ENCODE assay signal across 14 cellular contexts in the genomic region with DNA sequence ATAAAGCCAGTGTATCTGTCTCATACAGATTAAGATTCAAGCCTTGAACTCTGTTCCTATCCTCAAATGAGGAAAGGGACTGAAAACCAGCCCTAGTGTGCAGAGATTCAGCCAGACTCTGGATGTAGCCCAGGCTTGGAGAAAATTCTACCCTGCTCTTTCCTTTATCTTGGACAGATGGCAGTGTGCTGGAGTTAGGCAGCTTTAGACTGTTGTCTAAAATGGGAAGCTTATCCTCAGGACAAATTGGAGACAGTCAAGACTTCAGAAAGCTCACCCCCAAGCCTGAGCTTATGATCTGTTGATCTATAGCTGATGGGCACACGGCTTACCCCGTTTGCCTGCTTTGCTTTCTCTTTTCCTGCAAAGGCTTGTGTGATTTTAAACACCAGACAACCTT.
DNase-seq lines count a peak whose midpoint lies in the region; ATAC-seq, FAIRE-seq and TF ChIP-seq lines count a peak whose summit lies in the region.
"Had no signal": no experiment of that assay in that cellular context is flagged by ENCODE, and none has a peak within 500 bp of the region (broad histone marks: within the 10 kb centered on the region; RNA-seq: fewer than 3 reads in every experiment).

No MANE protein-coding gene starts in this region.

- no peak overlapping the region for H4K8ac ChIP-seq in H1 (ENCODE audit: extremely low read depth, insufficient read depth, low read length)

- H3K9me3 ChIP-seq in H1 (ENCODE audit: insufficient read depth in 2 of 2, low read depth in 1 of 2, low read length in 1 of 2) (no peaks in the 10 kb centered on the region), stomach (no peaks in the 10 kb centered on the region)
- H3K9me3 ChIP-seq: Peyer's patch had no signal

- no peak overlapping the region for H2BK20ac ChIP-seq in H1 (ENCODE audit: low read length)

- H3K14ac ChIP-seq in H1 (ENCODE audit: insufficient read length) = no peak overlapping the region

- H3K4me1 ChIP-seq in GM23338 (ENCODE audit: insufficient read depth) (no peaks in the 10 kb centered on the region), H1 (replicated peaks in 1 of 4; ENCODE audit: control insufficient read depth in 3 of 4, insufficient read depth in 4 of 4, low read length in 3 of 4) (no peaks in the 10 kb centered on the region), stomach (peaks cover 0 to 10% (median 0%) of the 10 kb centered on the region in 4 donors)
- H3K4me1 ChIP-seq: BLaER1 treated with 17β-estradiol and CSF1 and Interleukin-3, amounts not matched to agents 10 nM and 100 nM; Peyer's patch had no signal

- no peaks in the 10 kb centered on the region for H3K4me1 Mint-ChIP-seq in GM23338
- H3K4me1 Mint-ChIP-seq in activated CD4-positive, alpha-beta T cell treated with anti-CD3 and anti-CD28 coated beads, Interleukin-2, amount 10 ng/mL, durations not matched to agents 24 days and 14 days = no peaks in the 10 kb centered on the region

- no peak overlapping the region for H3K4me2 ChIP-seq in GM23338
- no peak overlapping the region for H3K4me2 ChIP-seq in H1 (ENCODE audit: insufficient read depth in 1 of 2, low read depth in 2 of 2, low read length in 2 of 2)
- H3K4me2 ChIP-seq: BLaER1 treated with 17β-estradiol and CSF1 and Interleukin-3, amounts not matched to agents 10 nM and 100 nM had no signal

- no peak for TF ChIP-seq CTCF in GM23338 (conservative IDR thresholded peaks at IDR 0.05; ENCODE audit: low read depth in 2 of 2)
- no peak for TF ChIP-seq CTCF in H1 (IDR thresholded peaks at IDR 0.05; ENCODE audit: control extremely low read depth in 1 of 3, insufficient read depth in 1 of 3, low read depth in 1 of 3, low read length in 3 of 3)
- no peak for TF ChIP-seq CTCF in stomach (IDR thresholded peaks at IDR 0.05)

- H4K20me1 ChIP-seq in GM23338 (replicated peaks; ENCODE audit: insufficient read depth) (no peaks in the 10 kb centered on the region), H1 (replicated peaks in 1 of 2; ENCODE audit: control insufficient read depth in 1 of 2, insufficient read depth in 2 of 2, low read length in 2 of 2) (no peaks in the 10 kb centered on the region)
- H4K20me1 ChIP-seq: BLaER1 treated with 17β-estradiol and CSF1 and Interleukin-3, amounts not matched to agents 10 nM and 100 nM had no signal

- H2AFZ ChIP-seq in GM23338 (peak overlapping the region; percentile 74; the same call in 1 of the 2 replicates), H1 (ENCODE audit: low read length) (peak overlapping the region; percentile 40; the same call in 1 of the 2 replicates)

- H3K27ac ChIP-seq in GM23338 (ENCODE audit: low read depth) (no peak overlapping the region), H1 (ENCODE audit: low read depth, low read length) (no peak overlapping the region), stomach (no peak overlapping the region)
- H3K27ac ChIP-seq: BLaER1 treated with 17β-estradiol and CSF1 and Interleukin-3, amounts not matched to agents 10 nM and 100 nM; Peyer's patch had no signal

- no peak overlapping the region for H3K56ac ChIP-seq in H1 (replicated peaks; ENCODE audit: insufficient read length, low read depth, low read length)

- no peak overlapping the region for H3K27ac Mint-ChIP-seq in GM23338
- H3K27ac Mint-ChIP-seq in activated CD4-positive, alpha-beta T cell treated with anti-CD3 and anti-CD28 coated beads, Interleukin-2, amount 10 ng/mL, durations not matched to agents 24 days and 14 days = no peak overlapping the region

- peaks cover 1% of the 10 kb centered on the region for H3K27me3 Mint-ChIP-seq in GM23338 (ENCODE audit: insufficient read depth, low read depth, poor library complexity)
- H3K27me3 Mint-ChIP-seq in activated CD4-positive, alpha-beta T cell treated with anti-CD3 and anti-CD28 coated beads, Interleukin-2, amount 10 ng/mL, durations not matched to agents 24 days and 14 days = no peaks in the 10 kb centered on the region

- H3K23me2 ChIP-seq in H1 (ENCODE audit: low read depth, low read length) = peaks cover 3% of the 10 kb centered on the region; the same call in 1 of the 2 replicates

- H3F3A ChIP-seq in GM23338 (replicated peaks; ENCODE audit: low read depth) = no peaks in the 10 kb centered on the region

- H3K36me3 ChIP-seq in GM23338 (ENCODE audit: insufficient read depth) (no peaks in the 10 kb centered on the region), H1 (ENCODE audit: control insufficient read depth in 2 of 4, insufficient read depth in 4 of 4, low read length in 3 of 4) (no peaks in the 10 kb centered on the region), stomach (no peaks in the 10 kb centered on the region)
- H3K36me3 ChIP-seq: BLaER1 treated with 17β-estradiol and CSF1 and Interleukin-3, amounts not matched to agents 10 nM and 100 nM; Peyer's patch had no signal

- CTCF ChIA-PET in H1 (lab: Charles Lee; ENCODE audit: partially characterized antibody) = interaction anchor here (1.0 to 1.1 kb wide), 2 partner anchors 15 to 24 kb away, joined by 3 read pairs; no protein-coding TSS in a partner anchor

- no peak for ATAC-seq in GM23338
- no peak for ATAC-seq in HG03354 (IDR thresholded peaks at IDR 0.05; ENCODE audit: poor library complexity, severe bottlenecking, unreplicated experiment)
- ATAC-seq: HCT116 had no signal

- H3K18ac ChIP-seq in H1 (ENCODE audit: extremely low read depth, low read length) = no peak overlapping the region

- H3K27me3 ChIP-seq in GM23338 (ENCODE audit: insufficient read depth) (no peaks in the 10 kb centered on the region), H1 (replicated peaks in 1 of 4; ENCODE audit: control insufficient read depth in 3 of 4, extremely low read depth in 1 of 4, insufficient read depth in 3 of 4, low read length in 3 of 4) (no peaks in the 10 kb centered on the region), stomach (no peaks in the 10 kb centered on the region)
- H3K27me3 ChIP-seq: BLaER1 treated with 17β-estradiol and CSF1 and Interleukin-3, amounts not matched to agents 10 nM and 100 nM; Peyer's patch had no signal

- POLR2A ChIA-PET in H1 (lab: Charles Lee; ENCODE audit: partially characterized antibody) = no interaction called here

- no peak for FAIRE-seq in H1 (lab: Jason Lieb, UNC)

- no peak for DNase-seq in GM23338 (ENCODE audit: low spot score)
- peak; percentile 8 for DNase-seq in RKO (ENCODE audit: low spot score)
- DNase-seq in H1 (ENCODE audit: low read depth in 1 of 2, low spot score in 2 of 2) = no peak
- no peak for DNase-seq in stomach
- DNase-seq in activated CD4-positive, alpha-beta T cell treated with anti-CD3 and anti-CD28 coated beads, Interleukin-2, amount 10 ng/mL, durations not matched to agents 24 days and 14 days = no peak
- no peak for DNase-seq in MV-4-11 (lab: John Stamatoyannopoulos, UW)
- DNase-seq: IMR-90, NCI-H146, NCI-H345, Peyer's patch, SIG-M5 had no signal

- no peak overlapping the region for H2AK5ac ChIP-seq in H1 (ENCODE audit: low read depth, low read length)

- no peak overlapping the region for H2BK15ac ChIP-seq in H1 (ENCODE audit: low read length)

- H2BK12ac ChIP-seq in H1 (ENCODE audit: low read depth, low read length) = no peak overlapping the region

- H3K79me1 ChIP-seq in H1 (ENCODE audit: low read depth, low read length) = no peaks in the 10 kb centered on the region

- H3K4me3 ChIP-seq in GM23338 (no peak overlapping the region), H1 (ENCODE audit: extremely low read depth in 1 of 4, insufficient read depth in 2 of 4, low read depth in 3 of 4, low read length in 4 of 4) (no peak overlapping the region), stomach (no peak overlapping the region)
- H3K4me3 ChIP-seq: BLaER1 treated with 17β-estradiol and CSF1 and Interleukin-3, amounts not matched to agents 10 nM and 100 nM; Peyer's patch had no signal

- H4K5ac ChIP-seq in H1 (ENCODE audit: insufficient read length, low read depth, low read length) = no peak overlapping the region

- H2BK5ac ChIP-seq in H1 (ENCODE audit: low read depth, low read length) = no peak overlapping the region

- no peak overlapping the region for H2BK120ac ChIP-seq in H1 (replicated peaks; ENCODE audit: low read depth, low read length)

- no peaks in the 10 kb centered on the region for H3K9me3 Mint-ChIP-seq in GM23338
- H3K9me3 Mint-ChIP-seq in activated CD4-positive, alpha-beta T cell treated with anti-CD3 and anti-CD28 coated beads, Interleukin-2, amount 10 ng/mL, durations not matched to agents 24 days and 14 days = no peaks in the 10 kb centered on the region

- TF ChIP-seq POLR2A in H1 (IDR thresholded peaks at IDR 0.05; ENCODE audit: control extremely low read depth in 1 of 2, low read depth in 2 of 2, low read length in 2 of 2) (no peak), stomach (IDR thresholded peaks at IDR 0.05) (no peak)

- TF ChIP-seq EP300 in H1 (IDR thresholded peaks at IDR 0.05; ENCODE audit: borderline replicate concordance in 1 of 2, low read depth in 2 of 2, low read length in 2 of 2) (no peak), stomach (IDR thresholded peaks at IDR 0.05) (no peak)

- no peaks in the 10 kb centered on the region for H3K9me2 ChIP-seq in GM23338 (ENCODE audit: insufficient read depth)

- no peaks in the 10 kb centered on the region for H3K36me3 Mint-ChIP-seq in GM23338 (ENCODE audit: low read depth)
- no peaks in the 10 kb centered on the region for H3K36me3 Mint-ChIP-seq in activated CD4-positive, alpha-beta T cell treated with anti-CD3 and anti-CD28 coated beads, Interleukin-2, amount 10 ng/mL, durations not matched to agents 24 days and 14 days (ENCODE audit: low read depth)

- no peak for TF ChIP-seq RAD21 in H1 (IDR thresholded peaks at IDR 0.05 in 1 of 2, conservative IDR thresholded peaks at IDR 0.05 in 1 of 2; ENCODE audit: low read depth in 2 of 2, low read length in 2 of 2)

- intact Hi-C loops in stomach (cut with DNase I; ENCODE audit: low total_unique reads) = no loop called here
- intact Hi-C loops in activated CD4-positive, alpha-beta T cell treated with anti-CD3 and anti-CD28 coated beads, Interleukin-2, amount 10 ng/mL, durations not matched to agents 24 days and 14 days (cut with micrococcal nuclease) = no loop called here

- 93% methylated on average over 2 of the region's 2 CpGs; no CpG with 5 or more reads in 1 of the 2 experiments for WGBS in H1 (ENCODE audit: extremely low coverage in 1 of 2, insufficient coverage in 1 of 2, insufficient read length in 1 of 2, insufficient replicate concordance in 2 of 2, low coverage in 1 of 2, low lambda C conversion rate in 2 of 2, missing lambda C conversion rate in 1 of 2), 2 experiments
- WGBS in stomach, 5 donors = 24 to 56% (median 27%) methylated on average over 1 to 2 of the region's 2 CpGs

- H3K23ac ChIP-seq in H1 (ENCODE audit: insufficient read length) = no peak overlapping the region

- H3K9ac ChIP-seq in H1 (replicated peaks in 1 of 4; ENCODE audit: extremely low read depth in 1 of 4, low read depth in 3 of 4, low read length in 3 of 4) = no peak overlapping the region
- H3K9ac ChIP-seq: BLaER1 treated with 17β-estradiol and CSF1 and Interleukin-3, amounts not matched to agents 10 nM and 100 nM had no signal

- no peak overlapping the region for H3K4me3 Mint-ChIP-seq in GM23338
- no peak overlapping the region for H3K4me3 Mint-ChIP-seq in activated CD4-positive, alpha-beta T cell treated with anti-CD3 and anti-CD28 coated beads, Interleukin-2, amount 10 ng/mL, durations not matched to agents 24 days and 14 days

- H4K91ac ChIP-seq in H1 (replicated peaks; ENCODE audit: insufficient read length, low read length) = no peak overlapping the region

- H3K79me2 ChIP-seq in GM23338 (replicated peaks; ENCODE audit: insufficient read depth) (no peaks in the 10 kb centered on the region), H1 (ENCODE audit: control insufficient read depth in 1 of 2, insufficient read depth in 2 of 2, low read length in 2 of 2) (no peaks in the 10 kb centered on the region)

- H3K4ac ChIP-seq in H1 (replicated peaks; ENCODE audit: insufficient read length, low read depth, low read length) = no peak overlapping the region
